Comparison of ENCODE assay signal across 13 cellular contexts in the genomic region with DNA sequence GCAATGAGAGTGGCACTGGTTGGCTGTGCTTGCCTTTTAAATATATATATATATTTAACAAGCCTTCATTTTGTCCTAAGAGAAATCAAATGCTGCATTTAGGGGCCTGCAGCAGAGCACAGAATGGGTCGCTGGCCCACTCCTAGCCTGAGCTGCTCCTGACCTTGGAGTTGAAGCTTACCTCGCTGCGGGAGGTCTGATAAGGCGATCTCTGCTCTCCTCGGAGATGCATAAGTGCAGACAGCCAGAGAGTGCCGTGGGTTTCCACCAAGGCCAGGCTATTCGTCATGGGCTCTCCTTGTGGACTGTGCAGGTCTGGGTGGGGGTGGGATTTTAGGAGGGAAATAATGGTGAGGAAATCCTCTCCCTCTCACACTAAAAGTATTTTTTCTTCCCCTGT.
DNase-seq lines count a peak whose midpoint lies in the region; ATAC-seq, FAIRE-seq and TF ChIP-seq lines count a peak whose summit lies in the region.
"Had no signal": no experiment of that assay in that cellular context is flagged by ENCODE, and none has a peak within 500 bp of the region (broad histone marks: within the 10 kb centered on the region; RNA-seq: fewer than 3 reads in every experiment).

No MANE protein-coding gene starts in this region.

- no peak overlapping the region for H3K4me2 ChIP-seq in GM12878 (ENCODE audit: control insufficient read depth, insufficient read depth)
- H3K4me2 ChIP-seq: hepatocyte, PC-9 had no signal

- no peaks in the 10 kb centered on the region for H3K27me3 Mint-ChIP-seq in activated naive CD4-positive, alpha-beta T cell treated with anti-CD3 and anti-CD28 coated beads for 36 hours (ENCODE audit: low read depth)

- no peaks in the 10 kb centered on the region for H4K20me1 ChIP-seq in GM12878 (ENCODE audit: control insufficient read depth, insufficient read depth)

- no peak for TF ChIP-seq POLR2A in GM12878 (IDR thresholded peaks at IDR 0.05; ENCODE audit: low read depth, low read length)

- FAIRE-seq in GM12878 (lab: Jason Lieb, UNC), result no peak
- FAIRE-seq: kidney had no signal

- intact Hi-C loops in activated naive CD4-positive, alpha-beta T cell treated with anti-CD3 and anti-CD28 coated beads for 36 hours (cut with micrococcal nuclease), result loop anchor here (1.0 to 5.0 kb wide), 7 partner anchors 63 to 457 kb away; no protein-coding TSS in a partner anchor
- intact Hi-C loops in GM12878 (cut with micrococcal nuclease; ENCODE audit: unreplicated experiment), result loop anchor here (1.0 to 10.0 kb wide), 6 partner anchors 63 to 430 kb away; no protein-coding TSS in a partner anchor

- H3K9ac ChIP-seq in GM12878 (ENCODE audit: control insufficient read depth, insufficient read depth, low read length), result no peak overlapping the region

- H3K4me1 ChIP-seq in GM12878 (ENCODE audit: control insufficient read depth, insufficient read depth, low read length), result no peaks in the 10 kb centered on the region
- H3K4me1 ChIP-seq: Caco-2 had no signal

- BruUV-seq in GM12878 (replicated peaks; lab: Mats Ljungman, UMichigan), result no TSS peak

- DNase-seq in activated naive CD4-positive, alpha-beta T cell treated with anti-CD3 and anti-CD28 coated beads for 36 hours, result no peak
- DNase-seq in activated naive CD4-positive, alpha-beta T cell treated with anti-CD3 and anti-CD28 coated beads, Interleukin-2, amount 50 U/mL, for 72 hours (ENCODE audit: low spot score in 2 of 2), result no peak
- DNase-seq in GM12878 (ENCODE audit: low read depth, low spot score) (no peak), NCI-H128 (lab: John Stamatoyannopoulos, UW; ENCODE audit: unreplicated experiment) (no peak)
- no peak for DNase-seq in stimulated activated effector memory CD8-positive, alpha-beta T cell treated with anti-CD3 and anti-CD28 coated beads, Interleukin-12 subunit alpha, Interleukin-12 subunit beta, amount 100 ng/mL, for 72 hours (ENCODE audit: low spot score in 2 of 2)
- DNase-seq in activated CD4-positive, CD25-positive, alpha-beta regulatory T cell treated with anti-CD3 and anti-CD28 coated beads, Interleukin-2, amount 50 U/mL, for 72 hours, result no peak
- DNase-seq: kidney had no signal

- TF ChIP-seq RAD21 in GM12878 (IDR thresholded peaks at IDR 0.05; ENCODE audit: insufficient read depth, low read depth, low read length), result no peak

- H3K9me3 ChIP-seq in GM12878 (replicated peaks; ENCODE audit: control insufficient read depth, insufficient read depth, low read length), result no peaks in the 10 kb centered on the region; the same call in 2 of the 3 replicates
- H3K9me3 ChIP-seq: Caco-2 had no signal

- no peak overlapping the region for H3K4me3 ChIP-seq in GM12878
- H3K4me3 ChIP-seq: hepatocyte, PC-9 had no signal

- no peak for TF ChIP-seq CTCF in GM12878 (IDR thresholded peaks at IDR 0.05 in 2 of 3, conservative IDR thresholded peaks at IDR 0.05 in 1 of 3; ENCODE audit: control insufficient read depth in 2 of 3, extremely low read depth in 1 of 3, insufficient read depth in 1 of 3, low read depth in 3 of 3, low read length in 3 of 3)

- CTCF ChIA-PET in activated naive CD4-positive, alpha-beta T cell treated with anti-CD3 and anti-CD28 coated beads for 36 hours (lab: Charles Lee), result interaction anchor here (0.6 to 8.5 kb wide), 45 partner anchors 8 to 263 kb away, joined by 3 to 106 read pairs (median 7); partner anchors contain the start of genes IKZF1 and ZPBP
- CTCF ChIA-PET in GM12878 (lab: Yijun Ruan, JAX), result interaction anchor here (0.6 to 10.3 kb wide), 50 partner anchors 8 to 424 kb away, joined by 3 to 257 read pairs (median 7); no protein-coding TSS in a partner anchor

- H3K4me3 Mint-ChIP-seq in activated naive CD4-positive, alpha-beta T cell treated with anti-CD3 and anti-CD28 coated beads for 36 hours, result no peak overlapping the region
- H3K4me3 Mint-ChIP-seq in stimulated activated effector memory CD8-positive, alpha-beta T cell treated with anti-CD3 and anti-CD28 coated beads, Interleukin-12 subunit alpha, Interleukin-12 subunit beta, amount 100 ng/mL, for 72 hours, result peak overlapping the region; percentile 71
- H3K4me3 Mint-ChIP-seq: H9 had no signal

- no peaks in the 10 kb centered on the region for H3K36me3 ChIP-seq in GM12878 (ENCODE audit: control insufficient read depth in 2 of 2, insufficient read depth in 2 of 2, low read length in 1 of 2)

- H2AFZ ChIP-seq in GM12878 (ENCODE audit: control insufficient read depth, low read depth, low read length), result no peak overlapping the region
- H2AFZ ChIP-seq: hepatocyte, PC-9 had no signal

- SMC1A ChIA-PET in GM12878 (lab: Charles Lee; ENCODE audit: uncharacterized antibody, unreplicated experiment), result interaction anchor here (0.6 to 16.6 kb wide), 47 partner anchors 9 to 243 kb away, joined by 3 to 274 read pairs (median 4); partner anchors contain the start of gene IKZF1

- H3K27me3 ChIP-seq in GM12878 (replicated peaks in 1 of 2; ENCODE audit: control insufficient read depth in 2 of 2, insufficient read depth in 2 of 2, low read length in 1 of 2), result no peaks in the 10 kb centered on the region
- H3K27me3 ChIP-seq: hepatocyte had no signal

- peak overlapping the region; percentile 92 for H3K27ac Mint-ChIP-seq in activated naive CD4-positive, alpha-beta T cell treated with anti-CD3 and anti-CD28 coated beads for 36 hours
- H3K27ac Mint-ChIP-seq in activated naive CD4-positive, alpha-beta T cell treated with anti-CD3 and anti-CD28 coated beads, Interleukin-2, amount 50 U/mL, for 72 hours, result peak overlapping the region in 1 of 2 donors; percentile 91
- peak overlapping the region; percentile 94 for H3K27ac Mint-ChIP-seq in stimulated activated effector memory CD8-positive, alpha-beta T cell treated with anti-CD3 and anti-CD28 coated beads, Interleukin-12 subunit alpha, Interleukin-12 subunit beta, amount 100 ng/mL, for 72 hours
- H3K27ac Mint-ChIP-seq: H9 had no signal

- H3K27ac ChIP-seq in GM12878 (ENCODE audit: control insufficient read depth, insufficient read depth), result no peak overlapping the region
- H3K27ac ChIP-seq: hepatocyte, PC-9 had no signal

- peaks cover 73% of the 10 kb centered on the region for H3K4me1 Mint-ChIP-seq in activated naive CD4-positive, alpha-beta T cell treated with anti-CD3 and anti-CD28 coated beads for 36 hours (ENCODE audit: low read depth)
- H3K4me1 Mint-ChIP-seq in stimulated activated effector memory CD8-positive, alpha-beta T cell treated with anti-CD3 and anti-CD28 coated beads, Interleukin-12 subunit alpha, Interleukin-12 subunit beta, amount 100 ng/mL, for 72 hours, result peaks cover 43% of the 10 kb centered on the region
- H3K4me1 Mint-ChIP-seq: H9 had no signal

- no peaks in the 10 kb centered on the region for H3K36me3 Mint-ChIP-seq in activated naive CD4-positive, alpha-beta T cell treated with anti-CD3 and anti-CD28 coated beads for 36 hours (ENCODE audit: low read depth)
- H3K36me3 Mint-ChIP-seq in activated naive CD4-positive, alpha-beta T cell treated with anti-CD3 and anti-CD28 coated beads, Interleukin-2, amount 50 U/mL, for 72 hours, result no peaks in the 10 kb centered on the region
- peaks cover 15% of the 10 kb centered on the region for H3K36me3 Mint-ChIP-seq in stimulated activated effector memory CD8-positive, alpha-beta T cell treated with anti-CD3 and anti-CD28 coated beads, Interleukin-12 subunit alpha, Interleukin-12 subunit beta, amount 100 ng/mL, for 72 hours

- no peak for TF ChIP-seq EP300 in GM12878 (IDR thresholded peaks at IDR 0.05; ENCODE audit: borderline replicate concordance in 1 of 2, control insufficient read depth in 1 of 2, low read depth in 2 of 2, low read length in 2 of 2)

- ATAC-seq in activated naive CD4-positive, alpha-beta T cell treated with anti-CD3 and anti-CD28 coated beads, Interleukin-2, amount 50 U/mL, for 72 hours, result no peak
- ATAC-seq in GM21529 (IDR thresholded peaks at IDR 0.05; ENCODE audit: unreplicated experiment) (peak; percentile 10), GM12878 (peak; percentile 21), GM18861 (IDR thresholded peaks at IDR 0.05; ENCODE audit: unreplicated experiment) (no peak)
- ATAC-seq in stimulated activated effector memory CD8-positive, alpha-beta T cell treated with anti-CD3 and anti-CD28 coated beads, Interleukin-12 subunit alpha, Interleukin-12 subunit beta, amount 100 ng/mL, for 72 hours, result no peak

- RAD21 ChIA-PET in GM12878 (lab: Charles Lee; ENCODE audit: unreplicated experiment), result interaction anchor here (0.6 to 6.8 kb wide), 44 partner anchors 9 to 263 kb away, joined by 3 to 135 read pairs (median 4); partner anchors contain the start of gene IKZF1

- POLR2A ChIA-PET in GM12878 (lab: Charles Lee), result interaction anchor here (0.7 to 2.1 kb wide), 4 partner anchors 57 to 164 kb away, joined by 3 to 9 read pairs (median 4); no protein-coding TSS in a partner anchor

- in situ Hi-C loops in GM12878 (cut with MboI), result loop anchor here (10.0 kb wide), 2 partner anchors 210 to 950 kb away; no protein-coding TSS in a partner anchor

- H3K9me3 Mint-ChIP-seq in activated naive CD4-positive, alpha-beta T cell treated with anti-CD3 and anti-CD28 coated beads for 36 hours, result no peaks in the 10 kb centered on the region
- H3K9me3 Mint-ChIP-seq in activated naive CD4-positive, alpha-beta T cell treated with anti-CD3 and anti-CD28 coated beads, Interleukin-2, amount 50 U/mL, for 72 hours, result no peaks in the 10 kb centered on the region
- H3K9me3 Mint-ChIP-seq in stimulated activated effector memory CD8-positive, alpha-beta T cell treated with anti-CD3 and anti-CD28 coated beads, Interleukin-12 subunit alpha, Interleukin-12 subunit beta, amount 100 ng/mL, for 72 hours, result no peaks in the 10 kb centered on the region
- H3K9me3 Mint-ChIP-seq: H9 had no signal

- WGBS in GM12878 (ENCODE audit: insufficient coverage, insufficient replicate concordance, low lambda C conversion rate, missing lambda C conversion rate), result 33% methylated on average over 7 of the region's 7 CpGs

- H3K79me2 ChIP-seq in GM12878 (ENCODE audit: control insufficient read depth, insufficient read depth, low read length), result no peaks in the 10 kb centered on the region
- H3K79me2 ChIP-seq: hepatocyte had no signal

TF ChIP-seq in GM12878, 131 proteins besides CTCF, POLR2A, EP300 and RAD21 (continues in another document):
- TF ChIP-seq TARDBP (IDR thresholded peaks at IDR 0.05; ENCODE audit: borderline replicate concordance) (no peak), FOXK2 (IDR thresholded peaks at IDR 0.05) (no peak), BRCA1 (IDR thresholded peaks at IDR 0.05; ENCODE audit: low read depth, low read length) (no peak), FOS (IDR thresholded peaks at IDR 0.05; ENCODE audit: borderline replicate concordance, extremely low read depth, insufficient read length) (no peak), TAF1 (IDR thresholded peaks at IDR 0.05; ENCODE audit: borderline replicate concordance, low read depth, low read length) (no peak), LARP7 (IDR thresholded peaks at IDR 0.05) (no peak), MYB (IDR thresholded peaks at IDR 0.05; ENCODE audit: borderline replicate concordance, low read depth, low read length) (no peak), SIN3A (IDR thresholded peaks at IDR 0.05; ENCODE audit: low read depth, low read length) (no peak)

Comparison
In these comparisons a context has a peak if more than half of its experiments do, and no peak if none do; other contexts are left out.
1. ATAC-seq: peak in GM21529 (single experiment) and GM12878 (single experiment); none in activated naive CD4-positive, alpha-beta T cell treated with anti-CD3 and anti-CD28 coated beads, Interleukin-2, amount 50 U/mL, for 72 hours (0 of 2), stimulated activated effector memory CD8-positive, alpha-beta T cell treated with anti-CD3 and anti-CD28 coated beads, Interleukin-12 subunit alpha, Interleukin-12 subunit beta, amount 100 ng/mL, for 72 hours (single experiment) and GM18861 (single experiment).